Comparison of ENCODE assay signal across 10 cellular contexts in the genomic region with DNA sequence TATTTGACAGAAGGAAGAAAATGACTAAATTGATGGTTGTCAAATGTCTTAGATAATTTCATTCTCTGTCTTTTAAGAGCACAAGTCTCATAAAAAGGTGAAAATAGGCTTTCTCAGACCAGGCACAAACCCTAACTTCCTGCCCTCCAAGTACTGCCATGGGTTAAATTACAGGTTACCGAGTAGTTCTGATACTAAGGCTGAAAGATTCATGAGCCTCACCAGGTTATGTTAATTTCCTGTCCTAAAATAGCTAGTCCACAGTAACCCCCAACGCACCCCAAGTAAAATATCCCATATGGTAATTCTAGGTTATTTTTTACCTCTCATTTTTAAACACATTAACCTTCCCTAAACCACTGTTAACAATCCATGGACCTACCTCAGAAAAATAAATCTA. TPM values are rescaled to one million over a fixed set of nuclear protein-coding genes. Genes with fewer than 3 reads are reported as not detected.
DNase-seq lines count a peak whose midpoint lies in the region; ATAC-seq, FAIRE-seq and TF ChIP-seq lines count a peak whose summit lies in the region.
"Had no signal": no experiment of that assay in that cellular context is flagged by ENCODE, and none has a peak within 500 bp of the region (broad histone marks: within the 10 kb centered on the region; RNA-seq: fewer than 3 reads in every experiment).

No MANE protein-coding gene starts in this region.

- peaks cover 24% of the 10 kb centered on the region for H3K4me1 Mint-ChIP-seq in type B pancreatic cell (ENCODE audit: unreplicated experiment)

- H3K27me3 Mint-ChIP-seq in type B pancreatic cell: no peaks in the 10 kb centered on the region

- H3K27ac Mint-ChIP-seq in type B pancreatic cell: no peak overlapping the region

- peaks cover 18% of the 10 kb centered on the region for H3K36me3 Mint-ChIP-seq in type B pancreatic cell

- TF ChIP-seq CTCF in type B pancreatic cell (conservative IDR thresholded peaks at IDR 0.05): no peak

- ATAC-seq in GM18508 (IDR thresholded peaks at IDR 0.05; ENCODE audit: insufficient read depth, unreplicated experiment) (peak; percentile 74), GM21390 (IDR thresholded peaks at IDR 0.05; ENCODE audit: unreplicated experiment) (peak; percentile 86), HG03159 (IDR thresholded peaks at IDR 0.05; ENCODE audit: unreplicated experiment) (peak; percentile 70), left lobe of liver (no peak)

- DNase-seq in type B pancreatic cell (ENCODE audit: extremely low spot score, unreplicated experiment) (no peak), left lobe of liver (ENCODE audit: low spot score) (no peak), NCI-H345 (lab: John Stamatoyannopoulos, UW) (no peak), Kasumi-1 (lab: John Stamatoyannopoulos, UW) (no peak)
- DNase-seq: NCI-H2171; stimulated activated CD4-positive, alpha-beta T cell treated with anti-CD3 and anti-CD28 coated beads, Interleukin-1b, Interleukin-23, amount 100 ng/mL, for 48 hours had no signal

- peaks cover 11% of the 10 kb centered on the region for H3K9me3 Mint-ChIP-seq in type B pancreatic cell

- H3K4me3 Mint-ChIP-seq in type B pancreatic cell: no peak overlapping the region

- FAIRE-seq in islet of Langerhans (lab: Jason Lieb, UNC): peak; percentile 13

RNA-seq across cellular contexts. Expression of gene GSK3B, which starts 42.0 kb away (rescaled TPM):
- total RNA-seq in type B pancreatic cell (ENCODE audit: low replicate concordance) (60.5 and 62.9 TPM in 2 replicates), left lobe of liver (12.7 TPM)
